9 cellular contexts compared by ENCODE assay signal in the genomic region with DNA sequence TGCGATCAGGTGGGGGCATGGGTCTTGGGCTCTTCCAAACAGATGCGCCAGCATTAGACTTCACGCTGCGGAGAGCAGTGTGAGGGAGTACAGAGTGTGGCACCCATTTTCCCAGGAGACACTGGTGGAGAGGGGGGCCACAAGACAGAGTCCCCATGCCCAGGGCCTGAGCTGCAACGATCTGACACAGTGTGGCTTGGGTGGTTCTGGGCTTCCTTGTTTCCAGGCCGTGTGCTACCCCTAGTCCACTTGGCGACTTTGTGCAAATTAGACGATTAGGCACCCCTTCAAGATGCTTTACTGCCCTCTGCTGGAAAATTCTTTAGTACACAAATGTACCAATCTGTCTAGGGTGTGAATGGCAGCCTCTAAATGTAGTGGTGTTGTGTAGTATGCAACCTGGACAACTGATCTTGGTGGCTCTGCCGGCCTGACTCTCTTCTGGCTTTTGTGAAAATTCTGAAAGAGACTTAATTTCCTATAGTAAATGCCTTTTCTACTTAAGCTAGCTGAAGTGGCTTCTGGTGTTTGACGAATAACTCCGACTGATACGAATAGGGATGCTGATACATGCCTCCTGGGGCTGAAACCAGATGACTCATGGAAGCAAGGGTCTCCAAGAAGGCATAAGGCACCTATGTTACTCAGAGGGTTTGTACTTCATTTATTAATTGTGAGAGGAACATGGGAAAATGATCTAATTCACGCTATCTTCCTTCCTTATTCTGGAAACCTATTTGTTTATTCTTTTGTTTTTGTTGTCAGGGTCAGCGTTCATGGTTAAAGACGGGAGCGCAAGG.
A peak's percentile ranks its signal among the peaks of the same experiment; 100 is the strongest.
DNase-seq lines count a peak whose midpoint lies in the region; ATAC-seq and TF ChIP-seq lines count a peak whose summit lies in the region.
"Had no signal": no experiment of that assay in that cellular context is flagged by ENCODE, and none has a peak within 500 bp of the region (broad histone marks: within the 10 kb centered on the region; RNA-seq: fewer than 3 reads in every experiment).

No MANE protein-coding gene starts in this region.

- no peak overlapping the region for H3K4me3 ChIP-seq in cardiac muscle cell
- H3K4me3 ChIP-seq: skin epidermis had no signal

- DNase-seq in DMS 273 treated with DMSO at 0.1 percent for 48 hours (lab: John Stamatoyannopoulos, UW): peak; percentile 59
- DNase-seq in HFFc6: peak; percentile 68
- DNase-seq in NCI-H510A (lab: John Stamatoyannopoulos, UW): peak; percentile 34
- DNase-seq in activated CD8-positive, alpha-beta memory T cell treated with anti-CD3 and anti-CD28 coated beads, Interleukin-2, amount 10 ng/mL, durations not matched to agents 7 days and 5 days: no peak
- peak; percentile 85 for DNase-seq in cardiac muscle cell (ENCODE audit: low read depth in 1 of 2, low spot score in 1 of 2)
- peak; percentile 84 for DNase-seq in retina
- DNase-seq in activated naive CD4-positive, alpha-beta T cell treated with anti-CD3 and anti-CD28 coated beads, Interleukin-2, amount 50 U/mL, for 16 hours: no peak

- H3K9me3 ChIP-seq in cardiac muscle cell (ENCODE audit: low read depth): no peaks in the 10 kb centered on the region

- no peak overlapping the region for H3K27ac ChIP-seq in cardiac muscle cell

- H3K27me3 ChIP-seq in cardiac muscle cell: peaks cover 4% of the 10 kb centered on the region

- peaks cover 5% of the 10 kb centered on the region for H3K4me1 ChIP-seq in cardiac muscle cell (ENCODE audit: low read depth)

- peak; percentile 73 for ATAC-seq in activated CD8-positive, alpha-beta memory T cell treated with anti-CD3 and anti-CD28 coated beads, Interleukin-2, amount 10 ng/mL, durations not matched to agents 7 days and 5 days
- no peak for ATAC-seq in GM21619 (IDR thresholded peaks at IDR 0.05; ENCODE audit: unreplicated experiment)

- H3K4me1 Mint-ChIP-seq in HFFc6 (ENCODE audit: low read depth): no peaks in the 10 kb centered on the region; the same call in 1 of the 2 replicates
- H3K4me1 Mint-ChIP-seq in activated CD8-positive, alpha-beta memory T cell treated with anti-CD3 and anti-CD28 coated beads, Interleukin-2, amount 10 ng/mL, durations not matched to agents 7 days and 5 days: peaks cover 8% of the 10 kb centered on the region

- peaks cover 35% of the 10 kb centered on the region for H3K27me3 Mint-ChIP-seq in HFFc6 (ENCODE audit: insufficient read depth)
- peaks cover 28% of the 10 kb centered on the region for H3K27me3 Mint-ChIP-seq in activated CD8-positive, alpha-beta memory T cell treated with anti-CD3 and anti-CD28 coated beads, Interleukin-2, amount 10 ng/mL, durations not matched to agents 7 days and 5 days

- no peak overlapping the region for H3K27ac Mint-ChIP-seq in HFFc6
- no peak overlapping the region for H3K27ac Mint-ChIP-seq in activated CD8-positive, alpha-beta memory T cell treated with anti-CD3 and anti-CD28 coated beads, Interleukin-2, amount 10 ng/mL, durations not matched to agents 7 days and 5 days

- no peaks in the 10 kb centered on the region for H3K9me3 Mint-ChIP-seq in HFFc6
- no peaks in the 10 kb centered on the region for H3K9me3 Mint-ChIP-seq in activated CD8-positive, alpha-beta memory T cell treated with anti-CD3 and anti-CD28 coated beads, Interleukin-2, amount 10 ng/mL, durations not matched to agents 7 days and 5 days (ENCODE audit: low read depth)

- no peaks in the 10 kb centered on the region for H3K36me3 Mint-ChIP-seq in HFFc6 (ENCODE audit: low read depth)
- H3K36me3 Mint-ChIP-seq in activated CD8-positive, alpha-beta memory T cell treated with anti-CD3 and anti-CD28 coated beads, Interleukin-2, amount 10 ng/mL, durations not matched to agents 7 days and 5 days: no peaks in the 10 kb centered on the region

- H3K4me3 Mint-ChIP-seq in HFFc6: no peak overlapping the region
- H3K4me3 Mint-ChIP-seq in activated CD8-positive, alpha-beta memory T cell treated with anti-CD3 and anti-CD28 coated beads, Interleukin-2, amount 10 ng/mL, durations not matched to agents 7 days and 5 days: no peak overlapping the region

- CTCF ChIA-PET in activated CD8-positive, alpha-beta memory T cell treated with anti-CD3 and anti-CD28 coated beads, Interleukin-2, amount 10 ng/mL, durations not matched to agents 7 days and 5 days (lab: Charles Lee): interaction anchor here (1.4 to 2.4 kb wide), 2 partner anchors 250 to 830 kb away, joined by 3 to 16 read pairs; no protein-coding TSS in a partner anchor

- TF ChIP-seq CTCF in HFFc6 (IDR thresholded peaks at IDR 0.05) (peak; percentile 83), cardiac muscle cell (IDR thresholded peaks at IDR 0.05; ENCODE audit: low read depth, low read length) (peak; percentile 64)

- no peaks in the 10 kb centered on the region for H3K36me3 ChIP-seq in cardiac muscle cell

Comparison
In these comparisons a context has a peak if more than half of its experiments do, and no peak if none do; other contexts are left out.
1. DNase-seq: peak in DMS 273 treated with DMSO at 0.1 percent for 48 hours (single experiment), HFFc6 (single experiment), NCI-H510A (single experiment), cardiac muscle cell (2 of 2) and retina (single experiment); none in activated CD8-positive, alpha-beta memory T cell treated with anti-CD3 and anti-CD28 coated beads, Interleukin-2, amount 10 ng/mL, durations not matched to agents 7 days and 5 days (single experiment) and activated naive CD4-positive, alpha-beta T cell treated with anti-CD3 and anti-CD28 coated beads, Interleukin-2, amount 50 U/mL, for 16 hours (single experiment).